Comparison of ENCODE assay signal across 17 cellular contexts in the genomic region with DNA sequence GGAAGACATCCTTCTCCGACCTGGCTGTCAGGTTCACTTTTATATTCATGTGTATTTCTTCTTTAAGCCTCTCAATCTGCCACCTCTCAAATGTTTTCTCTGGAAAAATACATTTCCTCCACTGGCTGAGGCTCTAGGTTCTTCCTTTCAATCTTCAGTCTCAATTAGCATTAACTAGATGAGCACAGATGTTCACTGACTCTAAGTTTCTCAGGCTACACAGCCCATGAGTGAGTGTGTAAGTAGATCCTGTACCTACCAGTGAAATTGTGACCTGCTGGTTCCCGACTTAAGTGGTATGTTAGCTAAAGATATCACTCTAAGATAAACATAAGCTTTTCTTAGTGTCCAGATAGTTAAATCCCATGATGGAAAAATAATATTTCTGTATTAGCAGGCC.
"Had no signal": no experiment of that assay in that cellular context is flagged by ENCODE, and none has a peak within 500 bp of the region (broad histone marks: within the 10 kb centered on the region; RNA-seq: fewer than 3 reads in every experiment).

No MANE protein-coding gene starts in this region.

- H3K27ac ChIP-seq: neutrophil, right lobe of liver, spleen had no signal

- DNase-seq: activated CD4-positive, alpha-beta T cell treated with anti-CD3 and anti-CD28 coated beads, Interleukin-2, amount 50 U/mL, for 48 hours; activated CD4-positive, CD25-positive, alpha-beta regulatory T cell treated with anti-CD3 and anti-CD28 coated beads, Interleukin-2, amount 50 U/mL, for 72 hours; activated effector memory CD4-positive, alpha-beta T cell treated with anti-CD3 and anti-CD28 coated beads, Interleukin-2, amount 50 U/mL, for 16 hours; activated T-cell treated with anti-CD3 and anti-CD28 coated beads, Interleukin-2, amount 50 U/mL, for 4 hours; amygdala; hypothalamus; mammary epithelial cell; mucosa of descending colon; naive thymus-derived CD8-positive, alpha-beta T cell; right lobe of liver; spleen; stimulated activated CD4-positive, alpha-beta T cell treated with anti-CD3 and anti-CD28 coated beads, Interleukin-1b, Interleukin-23, amount 100 ng/mL, for 48 hours; stimulated activated naive CD4-positive, alpha-beta T cell treated with Interleukin-2 at 50 U/mL for 16 hours had no signal

- H3K9me3 ChIP-seq: breast epithelium, neutrophil, right lobe of liver had no signal

- H3K27me3 Mint-ChIP-seq: progenitor cell of endocrine pancreas had no signal

- ATAC-seq: activated naive CD4-positive, alpha-beta T cell treated with anti-CD3 and anti-CD28 coated beads, Interleukin-2, amount 50 U/mL, for 72 hours; activated T-cell treated with anti-CD3 and anti-CD28 coated beads, Interleukin-2, amount 50 U/mL, for 4 hours; mucosa of descending colon; naive thymus-derived CD8-positive, alpha-beta T cell; right lobe of liver had no signal

- H3K27me3 ChIP-seq: breast epithelium, neutrophil, right lobe of liver had no signal

- H3K4me1 Mint-ChIP-seq: naive thymus-derived CD8-positive, alpha-beta T cell had no signal

- H3K36me3 ChIP-seq: breast epithelium, neutrophil, right lobe of liver, spleen had no signal

- H3K4me3 Mint-ChIP-seq: activated T-cell treated with anti-CD3 and anti-CD28 coated beads, Interleukin-2, amount 50 U/mL, for 4 hours; naive thymus-derived CD8-positive, alpha-beta T cell had no signal

- H3K4me3 ChIP-seq: breast epithelium, mucosa of descending colon, right lobe of liver, spleen had no signal

- H3K27ac Mint-ChIP-seq: activated naive CD4-positive, alpha-beta T cell treated with anti-CD3 and anti-CD28 coated beads, Interleukin-2, amount 50 U/mL, for 72 hours; naive thymus-derived CD8-positive, alpha-beta T cell; progenitor cell of endocrine pancreas had no signal
